Comparison of ENCODE assay signal across 1 cellular context in the genomic region with DNA sequence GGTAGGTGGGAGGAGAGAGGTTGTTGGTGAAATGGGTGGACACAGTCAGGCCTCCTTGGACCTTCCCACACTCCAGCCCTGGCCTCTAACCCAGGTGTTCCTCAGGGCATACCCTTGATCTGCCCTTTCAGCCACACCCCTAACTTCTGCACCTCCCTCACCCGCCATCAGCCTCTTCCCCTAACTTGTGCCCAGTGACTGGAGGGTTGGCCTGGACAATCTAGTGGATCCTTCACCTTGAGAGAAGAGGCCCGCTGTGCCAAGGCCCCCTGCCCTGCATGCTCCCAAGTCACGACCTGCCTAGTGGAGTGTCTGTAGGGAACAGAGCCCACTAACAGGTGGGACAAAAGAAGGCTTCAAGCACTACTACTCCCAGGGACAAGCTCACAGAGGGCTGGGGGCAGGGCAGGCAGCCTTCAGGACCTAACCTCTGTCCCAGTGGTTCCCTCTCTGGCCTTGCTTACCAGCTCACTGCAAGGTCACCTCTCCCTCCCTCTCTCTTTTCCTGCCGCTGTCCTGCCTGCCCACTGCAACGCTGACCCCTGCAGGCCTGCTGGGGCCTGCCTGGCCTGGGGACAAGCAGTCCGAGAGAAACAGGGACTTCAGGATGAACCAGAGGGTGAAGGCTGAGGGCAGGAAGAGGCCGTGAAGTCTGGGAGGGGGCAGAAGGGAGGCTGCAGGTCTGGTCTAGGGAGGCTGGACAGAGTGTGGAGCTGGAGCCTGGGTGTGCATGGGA.
TF ChIP-seq lines count a peak whose summit lies in the region.

No MANE protein-coding gene starts in this region.

TF ChIP-seq in HepG2, 621 proteins besides CTCF, POLR2A, EP300 and RAD21 (continued from another document and continues in another):
- TF ChIP-seq, protein P1, sequence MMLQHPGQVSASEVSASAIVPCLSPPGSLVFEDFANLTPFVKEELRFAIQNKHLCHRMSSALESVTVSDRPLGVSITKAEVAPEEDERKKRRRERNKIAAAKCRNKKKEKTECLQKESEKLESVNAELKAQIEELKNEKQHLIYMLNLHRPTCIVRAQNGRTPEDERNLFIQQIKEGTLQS (CRISPR knock-in tag; IDR thresholded peaks at IDR 0.05) = no peak
- TF ChIP-seq ZNF775 (CRISPR knock-in tag; IDR thresholded peaks at IDR 0.05; ENCODE audit: borderline replicate concordance) (0 out of 2 replicates have a peak, but pooled peaks have one; percentile 42), STAG1 (CRISPR knock-in tag; IDR thresholded peaks at IDR 0.05) (peak; percentile 83), BRD4 (CRISPR knock-in tag; IDR thresholded peaks at IDR 0.05) (no peak), ZNF572 (CRISPR knock-in tag; IDR thresholded peaks at IDR 0.05) (0 out of 2 replicates have a peak, but pooled peaks have one; percentile 12), ZNF598 (CRISPR knock-in tag; IDR thresholded peaks at IDR 0.05; ENCODE audit: borderline replicate concordance) (peak; percentile 75; the same call in 1 of the 2 replicates), RNF2 (conservative IDR thresholded peaks at IDR 0.05; ENCODE audit: low read depth) (peak; percentile 47; the same call in 1 of the 2 replicates), ESRRA (CRISPR knock-in tag; IDR thresholded peaks at IDR 0.05; ENCODE audit: low read depth) (peak; percentile 99), XBP1 (CRISPR knock-in tag; IDR thresholded peaks at IDR 0.05) (no peak), PPARG (CRISPR knock-in tag; conservative IDR thresholded peaks at IDR 0.05) (peak; percentile 99), ZNF441 (CRISPR knock-in tag; IDR thresholded peaks at IDR 0.05; ENCODE audit: borderline replicate concordance) (0 out of 2 replicates have a peak, but pooled peaks have one; percentile 35), ZNF816 (CRISPR knock-in tag; IDR thresholded peaks at IDR 0.05; ENCODE audit: borderline replicate concordance) (no peak), RARA (CRISPR knock-in tag; IDR thresholded peaks at IDR 0.05) (peak; percentile 77), XRCC5 (optimal IDR thresholded peaks at IDR 0.05; ENCODE audit: low read length) (peak; percentile 97), MXD4 (CRISPR knock-in tag; IDR thresholded peaks at IDR 0.05) (0 out of 2 replicates have a peak, but pooled peaks have one; percentile 21), KAT8 (CRISPR knock-in tag; IDR thresholded peaks at IDR 0.05) (peak; percentile 64; the same call in 1 of the 2 replicates), PHF8 (CRISPR knock-in tag; IDR thresholded peaks at IDR 0.05) (peak; percentile 44; the same call in 1 of the 2 replicates), ZNF296 (CRISPR knock-in tag; conservative IDR thresholded peaks at IDR 0.05) (peak; percentile 77; the same call in 1 of the 2 replicates), RCOR2 (CRISPR knock-in tag; IDR thresholded peaks at IDR 0.05) (peak; percentile 57; the same call in 1 of the 2 replicates), MEIS1 (CRISPR knock-in tag; IDR thresholded peaks at IDR 0.05; ENCODE audit: borderline replicate concordance) (peak; percentile 62), SUZ12 (IDR thresholded peaks at IDR 0.05; ENCODE audit: low read depth, low read length) (no peak), DR1 (CRISPR knock-in tag; IDR thresholded peaks at IDR 0.05) (peak; percentile 24; the same call in 1 of the 2 replicates), SYNCRIP (IDR thresholded peaks at IDR 0.05; ENCODE audit: insufficient read depth, low read depth, low read length) (no peak), ZNF569 (CRISPR knock-in tag; IDR thresholded peaks at IDR 0.05; ENCODE audit: borderline replicate concordance) (0 out of 2 replicates have a peak, but pooled peaks have one; percentile 37), ZNF234 (CRISPR knock-in tag; conservative IDR thresholded peaks at IDR 0.05) (no peak), ZZZ3 (CRISPR knock-in tag; IDR thresholded peaks at IDR 0.05; ENCODE audit: borderline replicate concordance) (no peak), IRF2 (CRISPR knock-in tag; IDR thresholded peaks at IDR 0.05) (peak; percentile 47; the same call in 1 of the 2 replicates), ZMYM4 (CRISPR knock-in tag; IDR thresholded peaks at IDR 0.05) (peak; percentile 51; the same call in 1 of the 2 replicates), GTF3A (CRISPR knock-in tag; conservative IDR thresholded peaks at IDR 0.05) (no peak), HMG20A (CRISPR knock-in tag; IDR thresholded peaks at IDR 0.05; ENCODE audit: borderline replicate concordance) (no peak), NR2F1 (CRISPR knock-in tag; IDR thresholded peaks at IDR 0.05) (peak; percentile 35 to 57; a peak in 2 of 4 replicates), ELF1 (CRISPR knock-in tag; IDR thresholded peaks at IDR 0.05) (peak; percentile 70), ZNF75D (CRISPR knock-in tag; IDR thresholded peaks at IDR 0.05; ENCODE audit: borderline replicate concordance) (no peak)
- TF ChIP-seq, protein P2, sequence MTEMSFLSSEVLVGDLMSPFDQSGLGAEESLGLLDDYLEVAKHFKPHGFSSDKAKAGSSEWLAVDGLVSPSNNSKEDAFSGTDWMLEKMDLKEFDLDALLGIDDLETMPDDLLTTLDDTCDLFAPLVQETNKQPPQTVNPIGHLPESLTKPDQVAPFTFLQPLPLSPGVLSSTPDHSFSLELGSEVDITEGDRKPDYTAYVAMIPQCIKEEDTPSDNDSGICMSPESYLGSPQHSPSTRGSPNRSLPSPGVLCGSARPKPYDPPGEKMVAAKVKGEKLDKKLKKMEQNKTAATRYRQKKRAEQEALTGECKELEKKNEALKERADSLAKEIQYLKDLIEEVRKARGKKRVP (CRISPR knock-in tag; IDR thresholded peaks at IDR 0.05) = no peak
- TF ChIP-seq, protein P3, sequence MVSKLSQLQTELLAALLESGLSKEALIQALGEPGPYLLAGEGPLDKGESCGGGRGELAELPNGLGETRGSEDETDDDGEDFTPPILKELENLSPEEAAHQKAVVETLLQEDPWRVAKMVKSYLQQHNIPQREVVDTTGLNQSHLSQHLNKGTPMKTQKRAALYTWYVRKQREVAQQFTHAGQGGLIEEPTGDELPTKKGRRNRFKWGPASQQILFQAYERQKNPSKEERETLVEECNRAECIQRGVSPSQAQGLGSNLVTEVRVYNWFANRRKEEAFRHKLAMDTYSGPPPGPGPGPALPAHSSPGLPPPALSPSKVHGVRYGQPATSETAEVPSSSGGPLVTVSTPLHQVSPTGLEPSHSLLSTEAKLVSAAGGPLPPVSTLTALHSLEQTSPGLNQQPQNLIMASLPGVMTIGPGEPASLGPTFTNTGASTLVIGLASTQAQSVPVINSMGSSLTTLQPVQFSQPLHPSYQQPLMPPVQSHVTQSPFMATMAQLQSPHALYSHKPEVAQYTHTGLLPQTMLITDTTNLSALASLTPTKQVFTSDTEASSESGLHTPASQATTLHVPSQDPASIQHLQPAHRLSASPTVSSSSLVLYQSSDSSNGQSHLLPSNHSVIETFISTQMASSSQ (IDR thresholded peaks at IDR 0.05; ENCODE audit: low read depth) = no peak
- TF ChIP-seq, protein P3 (CRISPR knock-in tag; IDR thresholded peaks at IDR 0.05; ENCODE audit: borderline replicate concordance) = 0 out of 2 replicates have a peak, but pooled peaks have one; percentile 17
- TF ChIP-seq, protein P4, sequence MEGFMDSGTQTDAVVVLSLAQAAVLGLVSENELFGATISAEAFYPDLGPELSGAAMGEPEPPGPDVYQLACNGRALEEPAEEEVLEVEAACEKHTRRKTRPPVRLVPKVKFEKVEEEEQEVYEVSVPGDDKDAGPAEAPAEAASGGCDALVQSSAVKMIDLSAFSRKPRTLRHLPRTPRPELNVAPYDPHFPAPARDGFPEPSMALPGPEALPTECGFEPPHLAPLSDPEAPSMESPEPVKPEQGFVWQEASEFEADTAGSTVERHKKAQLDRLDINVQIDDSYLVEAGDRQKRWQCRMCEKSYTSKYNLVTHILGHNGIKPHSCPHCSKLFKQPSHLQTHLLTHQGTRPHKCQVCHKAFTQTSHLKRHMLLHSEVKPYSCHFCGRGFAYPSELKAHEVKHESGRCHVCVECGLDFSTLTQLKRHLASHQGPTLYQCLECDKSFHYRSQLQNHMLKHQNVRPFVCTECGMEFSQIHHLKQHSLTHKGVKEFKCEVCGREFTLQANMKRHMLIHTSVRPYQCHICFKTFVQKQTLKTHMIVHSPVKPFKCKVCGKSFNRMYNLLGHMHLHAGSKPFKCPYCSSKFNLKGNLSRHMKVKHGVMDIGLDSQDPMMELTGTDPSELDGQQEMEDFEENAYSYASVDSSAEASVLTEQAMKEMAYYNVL (CRISPR knock-in tag; IDR thresholded peaks at IDR 0.05; ENCODE audit: borderline replicate concordance) = peak; percentile 92; the same call in 1 of the 2 replicates
- TF ChIP-seq, protein P5, sequence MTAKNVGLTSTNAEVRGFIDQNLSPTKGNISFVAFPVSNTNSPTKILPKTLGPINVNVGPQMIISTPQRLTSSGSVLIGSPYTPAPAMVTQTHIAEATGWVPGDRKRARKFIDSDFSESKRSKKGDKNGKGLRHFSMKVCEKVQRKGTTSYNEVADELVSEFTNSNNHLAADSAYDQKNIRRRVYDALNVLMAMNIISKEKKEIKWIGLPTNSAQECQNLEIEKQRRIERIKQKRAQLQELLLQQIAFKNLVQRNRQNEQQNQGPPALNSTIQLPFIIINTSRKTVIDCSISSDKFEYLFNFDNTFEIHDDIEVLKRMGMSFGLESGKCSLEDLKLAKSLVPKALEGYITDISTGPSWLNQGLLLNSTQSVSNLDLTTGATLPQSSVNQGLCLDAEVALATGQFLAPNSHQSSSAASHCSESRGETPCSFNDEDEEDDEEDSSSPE (CRISPR knock-in tag; IDR thresholded peaks at IDR 0.05) = peak; percentile 64; the same call in 1 of the 2 replicates
- TF ChIP-seq, protein P6, sequence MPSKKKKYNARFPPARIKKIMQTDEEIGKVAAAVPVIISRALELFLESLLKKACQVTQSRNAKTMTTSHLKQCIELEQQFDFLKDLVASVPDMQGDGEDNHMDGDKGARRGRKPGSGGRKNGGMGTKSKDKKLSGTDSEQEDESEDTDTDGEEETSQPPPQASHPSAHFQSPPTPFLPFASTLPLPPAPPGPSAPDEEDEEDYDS (CRISPR knock-in tag; IDR thresholded peaks at IDR 0.05) = peak; percentile 59; the same call in 1 of the 2 replicates
- TF ChIP-seq, protein P7, sequence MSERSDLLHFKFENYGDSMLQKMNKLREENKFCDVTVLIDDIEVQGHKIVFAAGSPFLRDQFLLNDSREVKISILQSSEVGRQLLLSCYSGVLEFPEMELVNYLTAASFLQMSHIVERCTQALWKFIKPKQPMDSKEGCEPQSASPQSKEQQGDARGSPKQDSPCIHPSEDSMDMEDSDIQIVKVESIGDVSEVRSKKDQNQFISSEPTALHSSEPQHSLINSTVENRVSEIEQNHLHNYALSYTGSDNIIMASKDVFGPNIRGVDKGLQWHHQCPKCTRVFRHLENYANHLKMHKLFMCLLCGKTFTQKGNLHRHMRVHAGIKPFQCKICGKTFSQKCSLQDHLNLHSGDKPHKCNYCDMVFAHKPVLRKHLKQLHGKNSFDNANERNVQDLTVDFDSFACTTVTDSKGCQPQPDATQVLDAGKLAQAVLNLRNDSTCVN (CRISPR knock-in tag; IDR thresholded peaks at IDR 0.05; ENCODE audit: borderline replicate concordance) = peak; percentile 78
- TF ChIP-seq, protein P8, sequence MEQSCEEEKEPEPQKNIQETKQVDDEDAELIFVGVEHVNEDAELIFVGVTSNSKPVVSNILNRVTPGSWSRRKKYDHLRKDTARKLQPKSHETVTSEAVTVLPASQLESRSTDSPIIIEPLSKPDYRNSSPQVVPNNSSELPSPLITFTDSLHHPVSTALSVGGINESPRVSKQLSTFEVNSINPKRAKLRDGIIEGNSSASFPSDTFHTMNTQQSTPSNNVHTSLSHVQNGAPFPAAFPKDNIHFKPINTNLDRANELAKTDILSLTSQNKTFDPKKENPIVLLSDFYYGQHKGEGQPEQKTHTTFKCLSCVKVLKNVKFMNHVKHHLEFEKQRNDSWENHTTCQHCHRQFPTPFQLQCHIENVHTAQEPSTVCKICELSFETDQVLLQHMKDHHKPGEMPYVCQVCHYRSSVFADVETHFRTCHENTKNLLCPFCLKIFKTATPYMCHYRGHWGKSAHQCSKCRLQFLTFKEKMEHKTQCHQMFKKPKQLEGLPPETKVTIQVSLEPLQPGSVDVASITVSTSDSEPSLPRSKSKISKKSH (CRISPR knock-in tag; IDR thresholded peaks at IDR 0.05; ENCODE audit: borderline replicate concordance) = 0 out of 2 replicates have a peak, but pooled peaks have one; percentile 44
- TF ChIP-seq, protein P9, sequence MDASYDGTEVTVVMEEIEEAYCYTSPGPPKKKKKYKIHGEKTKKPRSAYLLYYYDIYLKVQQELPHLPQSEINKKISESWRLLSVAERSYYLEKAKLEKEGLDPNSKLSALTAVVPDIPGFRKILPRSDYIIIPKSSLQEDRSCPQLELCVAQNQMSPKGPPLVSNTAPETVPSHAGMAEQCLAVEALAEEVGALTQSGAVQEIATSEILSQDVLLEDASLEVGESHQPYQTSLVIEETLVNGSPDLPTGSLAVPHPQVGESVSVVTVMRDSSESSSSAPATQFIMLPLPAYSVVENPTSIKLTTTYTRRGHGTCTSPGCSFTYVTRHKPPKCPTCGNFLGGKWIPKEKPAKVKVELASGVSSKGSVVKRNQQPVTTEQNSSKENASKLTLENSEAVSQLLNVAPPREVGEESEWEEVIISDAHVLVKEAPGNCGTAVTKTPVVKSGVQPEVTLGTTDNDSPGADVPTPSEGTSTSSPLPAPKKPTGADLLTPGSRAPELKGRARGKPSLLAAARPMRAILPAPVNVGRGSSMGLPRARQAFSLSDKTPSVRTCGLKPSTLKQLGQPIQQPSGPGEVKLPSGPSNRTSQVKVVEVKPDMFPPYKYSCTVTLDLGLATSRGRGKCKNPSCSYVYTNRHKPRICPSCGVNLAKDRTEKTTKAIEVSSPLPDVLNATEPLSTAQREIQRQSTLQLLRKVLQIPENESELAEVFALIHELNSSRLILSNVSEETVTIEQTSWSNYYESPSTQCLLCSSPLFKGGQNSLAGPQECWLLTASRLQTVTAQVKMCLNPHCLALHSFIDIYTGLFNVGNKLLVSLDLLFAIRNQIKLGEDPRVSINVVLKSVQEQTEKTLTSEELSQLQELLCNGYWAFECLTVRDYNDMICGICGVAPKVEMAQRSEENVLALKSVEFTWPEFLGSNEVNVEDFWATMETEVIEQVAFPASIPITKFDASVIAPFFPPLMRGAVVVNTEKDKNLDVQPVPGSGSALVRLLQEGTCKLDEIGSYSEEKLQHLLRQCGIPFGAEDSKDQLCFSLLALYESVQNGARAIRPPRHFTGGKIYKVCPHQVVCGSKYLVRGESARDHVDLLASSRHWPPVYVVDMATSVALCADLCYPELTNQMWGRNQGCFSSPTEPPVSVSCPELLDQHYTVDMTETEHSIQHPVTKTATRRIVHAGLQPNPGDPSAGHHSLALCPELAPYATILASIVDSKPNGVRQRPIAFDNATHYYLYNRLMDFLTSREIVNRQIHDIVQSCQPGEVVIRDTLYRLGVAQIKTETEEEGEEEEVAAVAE (CRISPR knock-in tag; IDR thresholded peaks at IDR 0.05; ENCODE audit: borderline replicate concordance) = peak; percentile 66; the same call in 1 of the 2 replicates
